23 cellular contexts compared by ENCODE assay signal in the genomic region with DNA sequence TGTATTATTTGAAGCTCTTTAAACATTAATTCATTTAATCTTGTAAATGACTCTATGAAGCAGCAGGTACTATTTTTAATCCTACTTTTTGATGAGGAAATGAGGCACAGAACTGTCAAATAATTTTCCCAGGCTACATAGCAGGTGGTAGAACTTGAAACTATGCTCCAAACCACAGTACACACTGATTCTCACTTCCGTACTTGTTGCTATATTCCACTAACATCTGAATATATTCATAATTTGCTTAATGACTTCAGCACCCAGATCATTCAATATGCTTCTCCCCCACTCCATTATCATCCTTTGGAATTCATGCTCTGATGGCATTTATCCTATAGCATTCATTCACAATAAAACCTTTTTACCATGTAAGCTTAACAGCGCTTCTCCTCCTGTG. TPM values are rescaled to one million over a fixed set of nuclear protein-coding genes. Genes with fewer than 3 reads are reported as not detected.
DNase-seq lines count a peak whose midpoint lies in the region; ATAC-seq, FAIRE-seq and TF ChIP-seq lines count a peak whose summit lies in the region.
"Had no signal": no experiment of that assay in that cellular context is flagged by ENCODE, and none has a peak within 500 bp of the region (broad histone marks: within the 10 kb centered on the region; RNA-seq: fewer than 3 reads in every experiment).

No MANE protein-coding gene starts in this region.

- no peak overlapping the region for H2AFZ ChIP-seq in SU-DHL-6 (ENCODE audit: low read depth, low read length, severe bottlenecking)
- H2AFZ ChIP-seq: PC-9 had no signal

- no peak overlapping the region for H3K27ac Mint-ChIP-seq in progenitor cell of endocrine pancreas
- no peak overlapping the region for H3K27ac Mint-ChIP-seq in endothelial cell (ENCODE audit: unreplicated experiment)

- no peaks in the 10 kb centered on the region for H3F3A ChIP-seq in SU-DHL-6 (ENCODE audit: insufficient read depth)

- ATAC-seq in HG02938 (IDR thresholded peaks at IDR 0.05; ENCODE audit: unreplicated experiment), result peak; percentile 33
- ATAC-seq in HG02642 (IDR thresholded peaks at IDR 0.05; ENCODE audit: poor library complexity, unreplicated experiment), result no peak
- ATAC-seq in upper lobe of left lung (ENCODE audit: low FRiP score in 2 of 2), result no peak
- ATAC-seq: HCT116 had no signal

- H3K9me3 Mint-ChIP-seq in progenitor cell of endocrine pancreas (ENCODE audit: low read depth), result no peaks in the 10 kb centered on the region
- no peaks in the 10 kb centered on the region for H3K9me3 Mint-ChIP-seq in endothelial cell (ENCODE audit: unreplicated experiment)
- H3K9me3 Mint-ChIP-seq: CD4-positive, CD25-positive, alpha-beta regulatory T cell had no signal

- peaks cover 28% of the 10 kb centered on the region for H3K36me3 ChIP-seq in SU-DHL-6 (ENCODE audit: low read length)
- peaks cover 0 to 4% (median 1%) of the 10 kb centered on the region in 4 donors for H3K36me3 ChIP-seq in upper lobe of left lung

- H4K20me1 ChIP-seq in SU-DHL-6 (ENCODE audit: low read depth, low read length), result peaks cover 10% of the 10 kb centered on the region

- H3K4me3 Mint-ChIP-seq in progenitor cell of endocrine pancreas (ENCODE audit: low read depth) (no peak overlapping the region), endothelial cell (ENCODE audit: unreplicated experiment) (no peak overlapping the region)
- H3K4me3 Mint-ChIP-seq: CD4-positive, CD25-positive, alpha-beta regulatory T cell had no signal

- H3K9ac ChIP-seq in SU-DHL-6 (ENCODE audit: low read length), result no peak overlapping the region

- FAIRE-seq in GM12891 (lab: Jason Lieb, UNC), result peak; percentile 48
- peak; percentile 39 for FAIRE-seq in GM19239 (lab: Jason Lieb, UNC)
- FAIRE-seq: H1, HTR-8/SVneo had no signal

- H3K27me3 Mint-ChIP-seq in progenitor cell of endocrine pancreas, result no peaks in the 10 kb centered on the region
- peaks cover 4% of the 10 kb centered on the region for H3K27me3 Mint-ChIP-seq in endothelial cell (ENCODE audit: unreplicated experiment)

- H3K4me3 ChIP-seq in SU-DHL-6 (ENCODE audit: insufficient read depth, low read length, poor library complexity, severe bottlenecking) (no peak overlapping the region), upper lobe of left lung (no peak overlapping the region)
- H3K4me3 ChIP-seq: PC-9 had no signal

- peaks cover 85% of the 10 kb centered on the region for H3K79me2 ChIP-seq in SU-DHL-6 (ENCODE audit: insufficient read depth, low read length)

- WGBS in upper lobe of left lung, 2 donors, result 93 to 96% methylated on average over 2 of the region's 2 CpGs

- H3K4me1 Mint-ChIP-seq in progenitor cell of endocrine pancreas (ENCODE audit: low read depth) (peaks cover 19% of the 10 kb centered on the region), endothelial cell (ENCODE audit: unreplicated experiment) (peaks cover 3% of the 10 kb centered on the region)

- H3K27ac ChIP-seq in SU-DHL-6 (ENCODE audit: low read depth, low read length) (no peak overlapping the region), upper lobe of left lung (no peak overlapping the region)
- H3K27ac ChIP-seq: PC-9 had no signal

- DNase-seq in GM12891 (ENCODE audit: insufficient read length, low spot score) (no peak), GM19239 (ENCODE audit: insufficient read length, low spot score) (no peak), progenitor cell of endocrine pancreas (ENCODE audit: low spot score, unreplicated experiment) (no peak), endothelial cell (ENCODE audit: low spot score) (no peak), upper lobe of left lung (no peak)
- DNase-seq: CD4-positive, CD25-positive, alpha-beta regulatory T cell; COR-L47; DMS79; NCI-H1694; NCI-H2081; NCI-H2171; NCI-H345; NCI-H524 treated with DMSO at 0.1 percent for 48 hours; NCI-H82; PC-9; RPMI8226; SHP77 had no signal

- H3K4me2 ChIP-seq in SU-DHL-6 (ENCODE audit: low read depth, low read length, poor library complexity, severe bottlenecking), result peak overlapping the region; percentile 12
- H3K4me2 ChIP-seq: PC-9 had no signal

- no peaks in the 10 kb centered on the region for H3K27me3 ChIP-seq in SU-DHL-6 (ENCODE audit: low read length)
- no peaks in the 10 kb centered on the region for H3K27me3 ChIP-seq in upper lobe of left lung

- no peak for TF ChIP-seq CTCF in SU-DHL-6 (IDR thresholded peaks at IDR 0.05; ENCODE audit: insufficient read depth, low read length, poor library complexity, severe bottlenecking)
- no peak for TF ChIP-seq CTCF in progenitor cell of endocrine pancreas (IDR thresholded peaks at IDR 0.05; ENCODE audit: unreplicated experiment)
- TF ChIP-seq CTCF in endothelial cell (IDR thresholded peaks at IDR 0.05; ENCODE audit: unreplicated experiment), result no peak
- TF ChIP-seq CTCF in upper lobe of left lung (IDR thresholded peaks at IDR 0.05), result no peak

- no peaks in the 10 kb centered on the region for H3K9me3 ChIP-seq in SU-DHL-6 (ENCODE audit: insufficient read depth, low read length)
- H3K9me3 ChIP-seq in upper lobe of left lung, result no peaks in the 10 kb centered on the region

- H3K4me1 ChIP-seq in upper lobe of left lung, result peaks cover 10 to 22% (median 12%) of the 10 kb centered on the region in 4 donors

- TF ChIP-seq EP300 in upper lobe of left lung (IDR thresholded peaks at IDR 0.05), result no peak

- TF ChIP-seq POLR2A in GM12891 (IDR thresholded peaks at IDR 0.05; ENCODE audit: low read depth, low read length), result no peak
- no peak for TF ChIP-seq POLR2A in upper lobe of left lung (IDR thresholded peaks at IDR 0.05)

- H3K9me2 ChIP-seq in SU-DHL-6 (replicated peaks; ENCODE audit: insufficient read depth, low read length), result no peaks in the 10 kb centered on the region

- H3K36me3 Mint-ChIP-seq in progenitor cell of endocrine pancreas (ENCODE audit: insufficient read depth), result peaks cover 17% of the 10 kb centered on the region
- no peaks in the 10 kb centered on the region for H3K36me3 Mint-ChIP-seq in endothelial cell (ENCODE audit: low read depth, unreplicated experiment)

TF ChIP-seq in GM12891, 5 proteins besides CTCF, POLR2A, EP300 and RAD21:
- TF ChIP-seq SPI1 (IDR thresholded peaks at IDR 0.05; ENCODE audit: low read depth, low read length) (peak; percentile 89), POU2F2 (IDR thresholded peaks at IDR 0.05; ENCODE audit: low read depth, low read length) (no peak)

RNA-seq across cellular contexts. Expression of a gene that starts 4.9 kb away (rescaled TPM):
- 47.6 TPM for polyA plus RNA-seq in GM12891 (2012; ENCODE audit: low read depth, missing spikeins)
- total RNA-seq in progenitor cell of endocrine pancreas, result 105 and 115 TPM in 2 replicates
- total RNA-seq in endothelial cell (ENCODE audit: unreplicated experiment), result 44.4 TPM
- 10 to 100 TPM in 5 of 6 donors, 1 to 10 TPM in 1; 9.4 to 64.7 (median 41.3) TPM for total RNA-seq in upper lobe of left lung
